9 cellular contexts compared by ENCODE assay signal in genomic region chr5:57442080-57442839, GRCh38. TPM values are rescaled to one million over a fixed set of nuclear protein-coding genes. Genes with fewer than 3 reads are reported as not detected.
DNase-seq lines count a peak whose midpoint lies in the region; ATAC-seq and TF ChIP-seq lines count a peak whose summit lies in the region.
"Had no signal": no experiment of that assay in that cellular context is flagged by ENCODE, and none has a peak within 500 bp of the region (broad histone marks: within the 10 kb centered on the region; RNA-seq: fewer than 3 reads in every experiment).

No MANE protein-coding gene starts in this region.

- H3K36me3 ChIP-seq in skeletal muscle satellite cell (ENCODE audit: insufficient read depth, low read length) = no peaks in the 10 kb centered on the region
- H3K36me3 ChIP-seq: pancreas had no signal

- H3K27me3 ChIP-seq in skeletal muscle satellite cell (ENCODE audit: control insufficient read depth, insufficient read depth, low read length) = no peaks in the 10 kb centered on the region
- H3K27me3 ChIP-seq: pancreas had no signal

- H3K4me1 ChIP-seq in skeletal muscle satellite cell (ENCODE audit: control insufficient read depth, insufficient read depth, low read length) = peaks cover 37% of the 10 kb centered on the region

- H3K4me2 ChIP-seq in skeletal muscle satellite cell (ENCODE audit: low read length) = peak overlapping the region; percentile 71

- ATAC-seq in GM18907 (IDR thresholded peaks at IDR 0.05; ENCODE audit: unreplicated experiment) (peak; percentile 65), HG03521 (IDR thresholded peaks at IDR 0.05; ENCODE audit: unreplicated experiment) (peak; percentile 47), omental fat pad (ENCODE audit: low FRiP score) (no peak)

- no peaks in the 10 kb centered on the region for H3K9me3 ChIP-seq in skeletal muscle satellite cell (replicated peaks; ENCODE audit: low read length)
- H3K9me3 ChIP-seq: pancreas had no signal

- DNase-seq in dedifferentiated amniotic fluid mesenchymal stem cell (ENCODE audit: extremely low spot score) (peak; percentile 88), HPDE6-E6E7 (ENCODE audit: extremely low spot score) (no peak), 8988T (no peak), omental fat pad (ENCODE audit: low spot score) (no peak)
- DNase-seq: pancreas, T-helper 1 cell had no signal

- peak overlapping the region; percentile 51 for H3K9ac ChIP-seq in skeletal muscle satellite cell (ENCODE audit: low read depth, low read length)

- peak overlapping the region; percentile 29 for H3K4me3 ChIP-seq in skeletal muscle satellite cell (ENCODE audit: low read length)
- H3K4me3 ChIP-seq: pancreas had no signal

- TF ChIP-seq CTCF in omental fat pad (IDR thresholded peaks at IDR 0.05) = no peak

RNA-seq across cellular contexts. Expression of gene ACTBL2, which starts 40.4 kb away (rescaled TPM):
- total RNA-seq in skeletal muscle satellite cell (2012; rRNA removed) = not detected in 2 replicates
- under 1 TPM in 2 of 4 donors, not detected in 2; 0.12 to 0.19 TPM for total RNA-seq in omental fat pad
